ENCODE assay signal across 1 cellular context in the genomic region with DNA sequence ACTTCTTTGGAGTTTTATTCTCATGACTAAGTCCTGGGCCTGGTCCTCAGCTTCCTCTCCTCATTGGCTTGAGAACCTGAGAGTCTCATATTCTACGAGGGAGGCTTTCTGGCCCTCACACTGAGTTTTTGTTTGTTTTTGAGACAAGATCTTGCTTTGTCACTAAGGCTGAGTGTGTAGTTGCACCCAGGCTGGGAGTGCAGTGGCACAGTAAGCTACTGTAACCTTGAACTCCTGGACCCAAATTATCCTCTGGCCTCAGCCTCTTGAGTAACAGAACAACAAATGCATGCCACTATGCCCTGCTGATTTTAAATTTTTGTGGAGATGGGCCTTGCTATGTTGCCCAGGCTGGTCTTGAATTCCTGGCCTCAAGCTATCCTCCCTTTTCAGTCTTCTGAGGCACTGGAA.
TF ChIP-seq lines count a peak whose summit lies in the region.

No MANE protein-coding gene starts in this region.

TF ChIP-seq in HepG2, 621 proteins besides CTCF, POLR2A, EP300 and RAD21 (continued from another document and continues in another):
- TF ChIP-seq, protein P1, sequence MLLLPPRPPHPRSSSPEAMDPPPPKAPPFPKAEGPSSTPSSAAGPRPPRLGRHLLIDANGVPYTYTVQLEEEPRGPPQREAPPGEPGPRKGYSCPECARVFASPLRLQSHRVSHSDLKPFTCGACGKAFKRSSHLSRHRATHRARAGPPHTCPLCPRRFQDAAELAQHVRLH (CRISPR knock-in tag; IDR thresholded peaks at IDR 0.05; ENCODE audit: borderline replicate concordance, low read depth), result 0 out of 2 replicates have a peak, but pooled peaks have one; percentile 56
- TF ChIP-seq KMT2A (CRISPR knock-in tag; IDR thresholded peaks at IDR 0.05) (no peak), KLF12 (CRISPR knock-in tag; IDR thresholded peaks at IDR 0.05; ENCODE audit: borderline replicate concordance) (no peak), ZSCAN31 (CRISPR knock-in tag; IDR thresholded peaks at IDR 0.05; ENCODE audit: low read depth) (peak; percentile 84), ZNF792 (CRISPR knock-in tag; IDR thresholded peaks at IDR 0.05) (no peak), KLF9 (CRISPR knock-in tag; IDR thresholded peaks at IDR 0.05; ENCODE audit: low read depth) (no peak), PHF21A (CRISPR knock-in tag; IDR thresholded peaks at IDR 0.05) (peak; percentile 79; the same call in 1 of the 2 replicates), SIX1 (CRISPR knock-in tag; IDR thresholded peaks at IDR 0.05; ENCODE audit: borderline replicate concordance) (no peak), ZNF20 (CRISPR knock-in tag; IDR thresholded peaks at IDR 0.05) (no peak), SMAD3 (CRISPR knock-in tag; IDR thresholded peaks at IDR 0.05) (no peak), HCFC1 (IDR thresholded peaks at IDR 0.05; ENCODE audit: low read depth, low read length) (no peak), SUZ12 (IDR thresholded peaks at IDR 0.05; ENCODE audit: low read depth, low read length) (no peak), NFRKB (IDR thresholded peaks at IDR 0.05) (no peak), ZNF883 (CRISPR knock-in tag; IDR thresholded peaks at IDR 0.05; ENCODE audit: not compliant biosample characterization) (no peak), MAF1 (CRISPR knock-in tag; IDR thresholded peaks at IDR 0.05; ENCODE audit: borderline replicate concordance) (no peak), ZNF788 (CRISPR knock-in tag; IDR thresholded peaks at IDR 0.05; ENCODE audit: borderline replicate concordance) (peak; percentile 67; the same call in 1 of the 2 replicates), PTBP1 (IDR thresholded peaks at IDR 0.05; ENCODE audit: low read depth, low read length, poor library complexity, severe bottlenecking) (no peak), CBX1 (IDR thresholded peaks at IDR 0.05; ENCODE audit: low read depth) (no peak), KLF15 (CRISPR knock-in tag; IDR thresholded peaks at IDR 0.05; ENCODE audit: borderline replicate concordance) (no peak)
- TF ChIP-seq, protein P2, sequence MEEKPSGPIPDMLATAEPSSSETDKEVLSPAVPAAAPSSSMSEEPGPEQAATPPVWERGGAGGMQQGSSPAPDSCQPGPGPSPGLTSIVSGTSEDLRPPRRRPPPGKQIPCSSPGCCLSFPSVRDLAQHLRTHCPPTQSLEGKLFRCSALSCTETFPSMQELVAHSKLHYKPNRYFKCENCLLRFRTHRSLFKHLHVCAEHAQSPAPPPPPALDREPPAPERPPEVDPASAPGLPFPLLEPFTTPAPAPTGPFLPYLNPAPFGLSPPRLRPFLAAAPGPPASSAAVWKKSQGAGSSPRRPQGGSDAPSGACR (CRISPR knock-in tag; IDR thresholded peaks at IDR 0.05), result no peak
- TF ChIP-seq, protein P3, sequence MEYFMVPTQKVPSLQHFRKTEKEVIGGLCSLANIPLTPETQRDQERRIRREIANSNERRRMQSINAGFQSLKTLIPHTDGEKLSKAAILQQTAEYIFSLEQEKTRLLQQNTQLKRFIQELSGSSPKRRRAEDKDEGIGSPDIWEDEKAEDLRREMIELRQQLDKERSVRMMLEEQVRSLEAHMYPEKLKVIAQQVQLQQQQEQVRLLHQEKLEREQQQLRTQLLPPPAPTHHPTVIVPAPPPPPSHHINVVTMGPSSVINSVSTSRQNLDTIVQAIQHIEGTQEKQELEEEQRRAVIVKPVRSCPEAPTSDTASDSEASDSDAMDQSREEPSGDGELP (IDR thresholded peaks at IDR 0.05; ENCODE audit: borderline replicate concordance, low read depth), result no peak
- TF ChIP-seq, protein P4, sequence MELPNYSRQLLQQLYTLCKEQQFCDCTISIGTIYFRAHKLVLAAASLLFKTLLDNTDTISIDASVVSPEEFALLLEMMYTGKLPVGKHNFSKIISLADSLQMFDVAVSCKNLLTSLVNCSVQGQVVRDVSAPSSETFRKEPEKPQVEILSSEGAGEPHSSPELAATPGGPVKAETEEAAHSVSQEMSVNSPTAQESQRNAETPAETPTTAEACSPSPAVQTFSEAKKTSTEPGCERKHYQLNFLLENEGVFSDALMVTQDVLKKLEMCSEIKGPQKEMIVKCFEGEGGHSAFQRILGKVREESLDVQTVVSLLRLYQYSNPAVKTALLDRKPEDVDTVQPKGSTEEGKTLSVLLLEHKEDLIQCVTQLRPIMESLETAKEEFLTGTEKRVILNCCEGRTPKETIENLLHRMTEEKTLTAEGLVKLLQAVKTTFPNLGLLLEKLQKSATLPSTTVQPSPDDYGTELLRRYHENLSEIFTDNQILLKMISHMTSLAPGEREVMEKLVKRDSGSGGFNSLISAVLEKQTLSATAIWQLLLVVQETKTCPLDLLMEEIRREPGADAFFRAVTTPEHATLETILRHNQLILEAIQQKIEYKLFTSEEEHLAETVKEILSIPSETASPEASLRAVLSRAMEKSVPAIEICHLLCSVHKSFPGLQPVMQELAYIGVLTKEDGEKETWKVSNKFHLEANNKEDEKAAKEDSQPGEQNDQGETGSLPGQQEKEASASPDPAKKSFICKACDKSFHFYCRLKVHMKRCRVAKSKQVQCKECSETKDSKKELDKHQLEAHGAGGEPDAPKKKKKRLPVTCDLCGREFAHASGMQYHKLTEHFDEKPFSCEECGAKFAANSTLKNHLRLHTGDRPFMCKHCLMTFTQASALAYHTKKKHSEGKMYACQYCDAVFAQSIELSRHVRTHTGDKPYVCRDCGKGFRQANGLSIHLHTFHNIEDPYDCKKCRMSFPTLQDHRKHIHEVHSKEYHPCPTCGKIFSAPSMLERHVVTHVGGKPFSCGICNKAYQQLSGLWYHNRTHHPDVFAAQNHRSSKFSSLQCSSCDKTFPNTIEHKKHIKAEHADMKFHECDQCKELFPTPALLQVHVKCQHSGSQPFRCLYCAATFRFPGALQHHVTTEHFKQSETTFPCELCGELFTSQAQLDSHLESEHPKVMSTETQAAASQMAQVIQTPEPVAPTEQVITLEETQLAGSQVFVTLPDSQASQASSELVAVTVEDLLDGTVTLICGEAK (IDR thresholded peaks at IDR 0.05), result no peak
- TF ChIP-seq, protein P4 (CRISPR knock-in tag; IDR thresholded peaks at IDR 0.05), result peak; percentile 51
- TF ChIP-seq, protein P5, sequence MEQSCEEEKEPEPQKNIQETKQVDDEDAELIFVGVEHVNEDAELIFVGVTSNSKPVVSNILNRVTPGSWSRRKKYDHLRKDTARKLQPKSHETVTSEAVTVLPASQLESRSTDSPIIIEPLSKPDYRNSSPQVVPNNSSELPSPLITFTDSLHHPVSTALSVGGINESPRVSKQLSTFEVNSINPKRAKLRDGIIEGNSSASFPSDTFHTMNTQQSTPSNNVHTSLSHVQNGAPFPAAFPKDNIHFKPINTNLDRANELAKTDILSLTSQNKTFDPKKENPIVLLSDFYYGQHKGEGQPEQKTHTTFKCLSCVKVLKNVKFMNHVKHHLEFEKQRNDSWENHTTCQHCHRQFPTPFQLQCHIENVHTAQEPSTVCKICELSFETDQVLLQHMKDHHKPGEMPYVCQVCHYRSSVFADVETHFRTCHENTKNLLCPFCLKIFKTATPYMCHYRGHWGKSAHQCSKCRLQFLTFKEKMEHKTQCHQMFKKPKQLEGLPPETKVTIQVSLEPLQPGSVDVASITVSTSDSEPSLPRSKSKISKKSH (CRISPR knock-in tag; IDR thresholded peaks at IDR 0.05; ENCODE audit: borderline replicate concordance), result no peak
- TF ChIP-seq, protein P6, sequence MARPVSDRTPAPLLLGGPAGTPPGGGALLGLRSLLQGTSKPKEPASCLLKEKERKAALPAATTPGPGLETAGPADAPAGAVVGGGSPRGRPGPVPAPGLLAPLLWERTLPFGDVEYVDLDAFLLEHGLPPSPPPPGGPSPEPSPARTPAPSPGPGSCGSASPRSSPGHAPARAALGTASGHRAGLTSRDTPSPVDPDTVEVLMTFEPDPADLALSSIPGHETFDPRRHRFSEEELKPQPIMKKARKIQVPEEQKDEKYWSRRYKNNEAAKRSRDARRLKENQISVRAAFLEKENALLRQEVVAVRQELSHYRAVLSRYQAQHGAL (CRISPR knock-in tag; IDR thresholded peaks at IDR 0.05; ENCODE audit: not compliant biosample characterization), result no peak
- TF ChIP-seq, protein P7, sequence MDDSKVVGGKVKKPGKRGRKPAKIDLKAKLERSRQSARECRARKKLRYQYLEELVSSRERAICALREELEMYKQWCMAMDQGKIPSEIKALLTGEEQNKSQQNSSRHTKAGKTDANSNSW (CRISPR knock-in tag; IDR thresholded peaks at IDR 0.05; ENCODE audit: borderline replicate concordance), result no peak
- TF ChIP-seq, protein P8, sequence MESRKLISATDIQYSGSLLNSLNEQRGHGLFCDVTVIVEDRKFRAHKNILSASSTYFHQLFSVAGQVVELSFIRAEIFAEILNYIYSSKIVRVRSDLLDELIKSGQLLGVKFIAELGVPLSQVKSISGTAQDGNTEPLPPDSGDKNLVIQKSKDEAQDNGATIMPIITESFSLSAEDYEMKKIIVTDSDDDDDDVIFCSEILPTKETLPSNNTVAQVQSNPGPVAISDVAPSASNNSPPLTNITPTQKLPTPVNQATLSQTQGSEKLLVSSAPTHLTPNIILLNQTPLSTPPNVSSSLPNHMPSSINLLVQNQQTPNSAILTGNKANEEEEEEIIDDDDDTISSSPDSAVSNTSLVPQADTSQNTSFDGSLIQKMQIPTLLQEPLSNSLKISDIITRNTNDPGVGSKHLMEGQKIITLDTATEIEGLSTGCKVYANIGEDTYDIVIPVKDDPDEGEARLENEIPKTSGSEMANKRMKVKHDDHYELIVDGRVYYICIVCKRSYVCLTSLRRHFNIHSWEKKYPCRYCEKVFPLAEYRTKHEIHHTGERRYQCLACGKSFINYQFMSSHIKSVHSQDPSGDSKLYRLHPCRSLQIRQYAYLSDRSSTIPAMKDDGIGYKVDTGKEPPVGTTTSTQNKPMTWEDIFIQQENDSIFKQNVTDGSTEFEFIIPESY (CRISPR knock-in tag; IDR thresholded peaks at IDR 0.05), result no peak
- TF ChIP-seq, protein P9, sequence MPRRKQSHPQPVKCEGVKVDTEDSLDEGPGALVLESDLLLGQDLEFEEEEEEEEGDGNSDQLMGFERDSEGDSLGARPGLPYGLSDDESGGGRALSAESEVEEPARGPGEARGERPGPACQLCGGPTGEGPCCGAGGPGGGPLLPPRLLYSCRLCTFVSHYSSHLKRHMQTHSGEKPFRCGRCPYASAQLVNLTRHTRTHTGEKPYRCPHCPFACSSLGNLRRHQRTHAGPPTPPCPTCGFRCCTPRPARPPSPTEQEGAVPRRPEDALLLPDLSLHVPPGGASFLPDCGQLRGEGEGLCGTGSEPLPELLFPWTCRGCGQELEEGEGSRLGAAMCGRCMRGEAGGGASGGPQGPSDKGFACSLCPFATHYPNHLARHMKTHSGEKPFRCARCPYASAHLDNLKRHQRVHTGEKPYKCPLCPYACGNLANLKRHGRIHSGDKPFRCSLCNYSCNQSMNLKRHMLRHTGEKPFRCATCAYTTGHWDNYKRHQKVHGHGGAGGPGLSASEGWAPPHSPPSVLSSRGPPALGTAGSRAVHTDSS (CRISPR knock-in tag; conservative IDR thresholded peaks at IDR 0.05), result no peak
- TF ChIP-seq, protein P10, sequence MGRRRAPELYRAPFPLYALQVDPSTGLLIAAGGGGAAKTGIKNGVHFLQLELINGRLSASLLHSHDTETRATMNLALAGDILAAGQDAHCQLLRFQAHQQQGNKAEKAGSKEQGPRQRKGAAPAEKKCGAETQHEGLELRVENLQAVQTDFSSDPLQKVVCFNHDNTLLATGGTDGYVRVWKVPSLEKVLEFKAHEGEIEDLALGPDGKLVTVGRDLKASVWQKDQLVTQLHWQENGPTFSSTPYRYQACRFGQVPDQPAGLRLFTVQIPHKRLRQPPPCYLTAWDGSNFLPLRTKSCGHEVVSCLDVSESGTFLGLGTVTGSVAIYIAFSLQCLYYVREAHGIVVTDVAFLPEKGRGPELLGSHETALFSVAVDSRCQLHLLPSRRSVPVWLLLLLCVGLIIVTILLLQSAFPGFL (CRISPR knock-in tag; IDR thresholded peaks at IDR 0.05), result no peak
- TF ChIP-seq, protein P11, sequence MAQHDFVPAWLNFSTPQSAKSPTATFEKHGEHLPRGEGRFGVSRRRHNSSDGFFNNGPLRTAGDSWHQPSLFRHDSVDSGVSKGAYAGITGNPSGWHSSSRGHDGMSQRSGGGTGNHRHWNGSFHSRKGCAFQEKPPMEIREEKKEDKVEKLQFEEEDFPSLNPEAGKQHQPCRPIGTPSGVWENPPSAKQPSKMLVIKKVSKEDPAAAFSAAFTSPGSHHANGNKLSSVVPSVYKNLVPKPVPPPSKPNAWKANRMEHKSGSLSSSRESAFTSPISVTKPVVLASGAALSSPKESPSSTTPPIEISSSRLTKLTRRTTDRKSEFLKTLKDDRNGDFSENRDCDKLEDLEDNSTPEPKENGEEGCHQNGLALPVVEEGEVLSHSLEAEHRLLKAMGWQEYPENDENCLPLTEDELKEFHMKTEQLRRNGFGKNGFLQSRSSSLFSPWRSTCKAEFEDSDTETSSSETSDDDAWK (CRISPR knock-in tag; IDR thresholded peaks at IDR 0.05), result no peak
- TF ChIP-seq, protein P12, sequence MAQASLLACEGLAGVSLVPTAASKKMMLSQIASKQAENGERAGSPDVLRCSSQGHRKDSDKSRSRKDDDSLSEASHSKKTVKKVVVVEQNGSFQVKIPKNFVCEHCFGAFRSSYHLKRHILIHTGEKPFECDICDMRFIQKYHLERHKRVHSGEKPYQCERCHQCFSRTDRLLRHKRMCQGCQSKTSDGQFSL (CRISPR knock-in tag; IDR thresholded peaks at IDR 0.05), result no peak
